In the genomic region with DNA sequence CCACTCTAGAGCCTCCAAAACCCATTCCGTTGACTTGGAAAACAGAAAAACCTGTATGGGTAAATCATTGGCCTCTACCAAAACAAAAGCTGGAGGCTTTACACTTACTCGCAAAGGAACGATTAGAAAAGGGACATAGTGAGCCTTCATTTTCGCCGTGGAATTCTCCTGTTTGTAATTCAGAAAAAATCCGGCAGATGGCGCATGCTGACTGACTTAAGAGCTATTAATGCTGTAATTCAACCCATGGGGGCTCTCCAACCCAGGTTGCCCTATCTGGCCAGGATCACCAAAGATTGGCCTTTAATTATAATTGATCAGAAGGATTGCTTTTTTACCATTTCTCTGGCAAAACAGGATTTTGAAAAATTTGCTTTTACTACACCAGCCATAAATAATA, we compare ENCODE assay signal across 8 cellular contexts.
DNase-seq lines count a peak whose midpoint lies in the region; ATAC-seq and TF ChIP-seq lines count a peak whose summit lies in the region.

No MANE protein-coding gene starts in this region.

- no peak for ATAC-seq in HG03565 (IDR thresholded peaks at IDR 0.05; ENCODE audit: unreplicated experiment)

- H3K9me3 Mint-ChIP-seq in activated naive CD8-positive, alpha-beta T cell treated with anti-CD3 and anti-CD28 coated beads for 36 hours, result peaks cover 20% of the 10 kb centered on the region
- H3K9me3 Mint-ChIP-seq in immature natural killer cell, result peaks cover 23 to 39% (median 32%) of the 10 kb centered on the region in 6 donors

- H3K27ac Mint-ChIP-seq in activated naive CD8-positive, alpha-beta T cell treated with anti-CD3 and anti-CD28 coated beads for 36 hours, result no peak overlapping the region
- H3K27ac Mint-ChIP-seq in immature natural killer cell, result peak overlapping the region in 1 of 6 donors; percentile 6

- POLR2A ChIA-PET in BJ (lab: Charles Lee), result no interaction called here

- CTCF ChIA-PET in BJ (lab: Yijun Ruan, JAX), result no interaction called here

- peaks cover 9% of the 10 kb centered on the region for H3K36me3 Mint-ChIP-seq in activated naive CD8-positive, alpha-beta T cell treated with anti-CD3 and anti-CD28 coated beads for 36 hours
- peaks cover 9 to 26% (median 21%) of the 10 kb centered on the region in 3 donors for H3K36me3 Mint-ChIP-seq in immature natural killer cell

- no peak for DNase-seq in BJ (ENCODE audit: low read depth)
- peak; percentile 15 for DNase-seq in H7
- peak; percentile 62 for DNase-seq in RPMI8226
- peak; percentile 36 for DNase-seq in activated naive CD8-positive, alpha-beta T cell treated with anti-CD3 and anti-CD28 coated beads for 36 hours
- DNase-seq in immature natural killer cell, result peak; percentile 42 to 57 (median 48)
- DNase-seq in stimulated activated CD4-positive, alpha-beta T cell treated with anti-CD3 and anti-CD28 coated beads, TNF-alpha, amount 100 ng/mL, for 24 hours (ENCODE audit: low read depth in 3 of 3), result peak; percentile 15 to 45 (median 25)
- DNase-seq in NCI-H2107 treated with DMSO at 0.1 percent for 48 hours (lab: John Stamatoyannopoulos, UW; ENCODE audit: unreplicated experiment), result no peak

- H3K4me1 Mint-ChIP-seq in activated naive CD8-positive, alpha-beta T cell treated with anti-CD3 and anti-CD28 coated beads for 36 hours, result peaks cover 10% of the 10 kb centered on the region
- peaks cover 17 to 18% of the 10 kb centered on the region in 2 donors for H3K4me1 Mint-ChIP-seq in immature natural killer cell

- TF ChIP-seq CTCF in BJ (IDR thresholded peaks at IDR 0.05; ENCODE audit: insufficient read depth, low read depth, low read length), result peak; percentile 21; the same call in 1 of the 2 replicates

- H3K27me3 ChIP-seq in BJ (ENCODE audit: control insufficient read depth, insufficient read depth, low read length), result no peaks in the 10 kb centered on the region
- no peaks in the 10 kb centered on the region for H3K27me3 ChIP-seq in H7 (ENCODE audit: control insufficient read depth, insufficient read depth, low read length)

- no peak overlapping the region for H3K4me3 Mint-ChIP-seq in activated naive CD8-positive, alpha-beta T cell treated with anti-CD3 and anti-CD28 coated beads for 36 hours
- H3K4me3 Mint-ChIP-seq in immature natural killer cell, result no peak overlapping the region

- H3K27me3 Mint-ChIP-seq in activated naive CD8-positive, alpha-beta T cell treated with anti-CD3 and anti-CD28 coated beads for 36 hours, result peaks cover 4% of the 10 kb centered on the region
- H3K27me3 Mint-ChIP-seq in immature natural killer cell (ENCODE audit: low read depth in 3 of 3), result peaks cover 0 to 2% (median 2%) of the 10 kb centered on the region in 3 donors

- H3K4me3 ChIP-seq in BJ (ENCODE audit: low read depth, low read length) (no peak overlapping the region), H7 (ENCODE audit: insufficient read depth, low read depth, low read length) (no peak overlapping the region)

- H3K36me3 ChIP-seq in BJ (ENCODE audit: control insufficient read depth, insufficient read depth, low read length) (no peaks in the 10 kb centered on the region), H7 (replicated peaks; ENCODE audit: control insufficient read depth, insufficient read depth, low read length) (no peaks in the 10 kb centered on the region)

Comparison
In these comparisons a context has a peak if more than half of its experiments do, and no peak if none do; other contexts are left out.
1. DNase-seq: peak in H7 (single experiment), RPMI8226 (single experiment), activated naive CD8-positive, alpha-beta T cell treated with anti-CD3 and anti-CD28 coated beads for 36 hours (single experiment), immature natural killer cell (3 of 3) and stimulated activated CD4-positive, alpha-beta T cell treated with anti-CD3 and anti-CD28 coated beads, TNF-alpha, amount 100 ng/mL, for 24 hours (3 of 3); none in BJ (single experiment) and NCI-H2107 treated with DMSO at 0.1 percent for 48 hours (single experiment).